ENCODE assay signal across 12 cellular contexts in the genomic region with DNA sequence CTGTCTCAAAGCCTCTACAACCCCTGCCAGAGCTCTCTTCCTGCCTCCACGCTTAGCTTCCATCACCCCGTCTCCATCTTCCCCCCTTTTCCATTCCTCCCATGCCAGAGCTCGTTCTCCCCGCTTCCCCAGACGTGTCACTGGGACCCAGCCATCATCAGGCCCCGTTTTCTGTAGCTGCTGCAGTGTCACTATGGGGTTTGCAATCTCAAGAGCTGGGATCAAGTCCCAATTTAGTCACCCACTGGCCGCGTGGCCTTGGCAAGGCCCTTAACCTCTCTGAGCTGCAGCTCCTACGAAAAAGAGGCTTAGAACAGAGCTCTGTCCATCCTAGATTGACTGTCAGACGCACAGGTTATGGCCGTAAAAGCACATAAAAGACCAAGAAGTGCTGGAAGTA. TPM values are rescaled to one million over a fixed set of nuclear protein-coding genes. Genes with fewer than 3 reads are reported as not detected.
DNase-seq lines count a peak whose midpoint lies in the region; ATAC-seq and TF ChIP-seq lines count a peak whose summit lies in the region.
"Had no signal": no experiment of that assay in that cellular context is flagged by ENCODE, and none has a peak within 500 bp of the region (broad histone marks: within the 10 kb centered on the region; RNA-seq: fewer than 3 reads in every experiment).

No MANE protein-coding gene starts in this region.

- H3K27ac Mint-ChIP-seq in naive B cell, result peak overlapping the region in 1 of 6 donors; percentile 1

- no peak for TF ChIP-seq POLR2A in vagina (IDR thresholded peaks at IDR 0.05)

- H3K4me1 Mint-ChIP-seq in naive B cell, result peaks cover 12 to 18% (median 13%) of the 10 kb centered on the region in 3 donors

- no peaks in the 10 kb centered on the region for H3K9me3 Mint-ChIP-seq in naive B cell
- H3K9me3 Mint-ChIP-seq: dendritic cell treated with granulocyte-macrophage colony-stimulating factor and Interleukin-4, amounts not matched to agents 40 ng/mL and 50 ng/mL, for 4 days had no signal

- H3K4me3 Mint-ChIP-seq in naive B cell, result peak overlapping the region; percentile 37 to 93 (median 80)

- H3K4me3 ChIP-seq in left ventricle myocardium inferior, result peak overlapping the region; percentile 58
- H3K4me3 ChIP-seq in vagina, result no peak overlapping the region

- no peaks in the 10 kb centered on the region for H3K36me3 ChIP-seq in left ventricle myocardium inferior
- no peaks in the 10 kb centered on the region for H3K36me3 ChIP-seq in vagina

- peaks cover 23 to 62% (median 59%) of the 10 kb centered on the region in 3 donors for H3K27me3 Mint-ChIP-seq in naive B cell

- intact Hi-C loops in left ventricle myocardium inferior (cut with micrococcal nuclease), result no loop called here
- intact Hi-C loops in left ventricle myocardium superior (cut with micrococcal nuclease), result no loop called here
- intact Hi-C loops in vagina (cut with DNase I), result no loop called here

- H3K9me3 ChIP-seq in left ventricle myocardium inferior (replicated peaks) (no peaks in the 10 kb centered on the region), vagina (no peaks in the 10 kb centered on the region)

- H3K27me3 ChIP-seq in left ventricle myocardium inferior (ENCODE audit: low read depth) (peaks cover 72% of the 10 kb centered on the region), vagina (no peaks in the 10 kb centered on the region)

- DNase-seq in left ventricle myocardium inferior (no peak), left ventricle myocardium superior (no peak), naive B cell (no peak), vagina (ENCODE audit: extremely low spot score in 2 of 2) (no peak), NCI-H2081 treated with DMSO at 0.1 percent for 48 hours (lab: John Stamatoyannopoulos, UW) (no peak), NCI-H510A treated with DMSO at 0.1 percent for 48 hours (lab: John Stamatoyannopoulos, UW) (no peak)
- DNase-seq: NCI-H1105, T-helper 9 cell had no signal

- H3K4me1 ChIP-seq in left ventricle myocardium inferior (peaks cover 13% of the 10 kb centered on the region), vagina (no peaks in the 10 kb centered on the region)

- TF ChIP-seq CTCF in left ventricle myocardium inferior (IDR thresholded peaks at IDR 0.05; ENCODE audit: borderline replicate concordance) (no peak), vagina (IDR thresholded peaks at IDR 0.05) (no peak)

- H3K27ac ChIP-seq in left ventricle myocardium inferior (replicated peaks), result peak overlapping the region; percentile 68
- H3K27ac ChIP-seq in angular gyrus (ENCODE audit: low read depth, low read length), result peak overlapping the region; percentile 98
- peak overlapping the region; percentile 58 for H3K27ac ChIP-seq in vagina
- H3K27ac ChIP-seq: C4-2B had no signal

- no peaks in the 10 kb centered on the region for H3K36me3 Mint-ChIP-seq in naive B cell

- ATAC-seq in left ventricle myocardium superior (no peak), naive B cell (ENCODE audit: low read depth in 2 of 2) (no peak), HG03378 (IDR thresholded peaks at IDR 0.05; ENCODE audit: unreplicated experiment) (no peak)

RNA-seq across cellular contexts. Expression of gene FAIM2, which starts 0.9 kb away (rescaled TPM):
- 7.4 TPM for total RNA-seq in left ventricle myocardium inferior
- 8.2 TPM for total RNA-seq in left ventricle myocardium superior
- not detected for polyA plus RNA-seq in naive B cell (ENCODE audit: low read depth in 6 of 6)
- total RNA-seq in vagina, result 19.4 TPM

RNA-seq across cellular contexts. Expression of gene AQP2, which starts 45.9 kb away (rescaled TPM):
- total RNA-seq in left ventricle myocardium inferior (not detected), left ventricle myocardium superior (not detected), vagina (not detected)
- polyA plus RNA-seq in naive B cell (ENCODE audit: low read depth in 6 of 6), result not detected

RNA-seq across cellular contexts. Expression of gene AQP5, which starts 57.1 kb away (rescaled TPM):
- total RNA-seq in left ventricle myocardium inferior, result 0.41 TPM
- 0.40 TPM for total RNA-seq in left ventricle myocardium superior
- polyA plus RNA-seq in naive B cell (ENCODE audit: low read depth in 6 of 6), result not detected
- not detected for total RNA-seq in vagina
